In the genomic region with DNA sequence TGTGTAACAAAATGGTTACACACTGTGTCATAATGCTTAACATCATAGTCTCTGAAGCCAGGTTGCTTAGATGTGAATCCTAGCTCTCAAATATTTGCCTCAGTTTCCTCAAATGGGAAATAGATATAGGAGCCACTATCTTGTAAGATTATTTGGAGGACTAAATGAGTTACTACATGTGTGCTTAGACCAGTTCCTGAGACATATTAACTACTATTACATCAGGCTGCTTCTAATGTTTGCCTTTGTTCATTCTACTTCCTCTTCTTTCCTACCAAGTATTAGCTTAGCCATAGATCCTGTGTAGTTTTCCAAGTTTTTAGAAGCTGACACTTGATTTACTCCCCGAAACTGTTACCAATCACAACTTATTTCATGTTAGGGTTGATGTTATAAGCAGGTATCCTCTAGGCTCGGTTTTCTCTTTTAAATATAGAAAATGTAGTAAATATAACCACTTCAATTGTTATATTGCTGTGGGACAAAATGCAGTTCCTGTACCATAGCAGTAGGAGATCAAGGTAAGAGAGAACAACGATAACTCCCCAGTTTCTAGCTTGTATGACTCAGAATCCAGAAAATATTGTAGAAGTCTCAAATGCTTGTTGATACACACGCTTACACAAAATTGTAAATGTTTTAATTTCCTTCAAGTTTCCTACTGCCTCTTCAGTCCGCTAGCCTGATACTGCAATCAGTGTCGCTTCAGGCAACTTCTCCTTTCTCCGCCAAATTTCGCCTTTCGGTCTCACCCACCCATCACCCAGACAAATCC, we compare ENCODE assay signal across 8 cellular contexts. TPM values are rescaled to one million over a fixed set of nuclear protein-coding genes. Genes with fewer than 3 reads are reported as not detected.
DNase-seq lines count a peak whose midpoint lies in the region; ATAC-seq and TF ChIP-seq lines count a peak whose summit lies in the region.

No MANE protein-coding gene starts in this region.

- no peak overlapping the region for H3K4me3 Mint-ChIP-seq in natural killer cell treated with Interleukin-12 subunit alpha and Interleukin-12 subunit beta and Interleukin-15 and Interleukin-18, amount 100 ng/mL, for 72 hours

- H3K27ac ChIP-seq in Peyer's patch: peak overlapping the region; percentile 79 to 96 (median 86)
- H3K27ac ChIP-seq in esophagus (ENCODE audit: low read depth in 2 of 2, low read length in 1 of 2): peak overlapping the region; percentile 84 to 93

- TF ChIP-seq POLR2A in Peyer's patch (IDR thresholded peaks at IDR 0.05): no peak

- H3K9me3 ChIP-seq in Peyer's patch: no peaks in the 10 kb centered on the region
- H3K9me3 ChIP-seq in esophagus (ENCODE audit: control insufficient read depth in 2 of 2, insufficient read depth in 1 of 2, low read depth in 1 of 2, low read length in 1 of 2): no peaks in the 10 kb centered on the region

- peaks cover 0 to 19% (median 2%) of the 10 kb centered on the region in 4 donors for H3K4me1 ChIP-seq in Peyer's patch
- H3K4me1 ChIP-seq in esophagus (ENCODE audit: control insufficient read depth in 2 of 2, insufficient read depth in 2 of 2, low read length in 1 of 2): no peaks in the 10 kb centered on the region

- peaks cover 4 to 16% of the 10 kb centered on the region in 2 donors for H3K4me1 Mint-ChIP-seq in natural killer cell treated with Interleukin-12 subunit alpha and Interleukin-12 subunit beta and Interleukin-15 and Interleukin-18, amount 100 ng/mL, for 72 hours (ENCODE audit: low read depth in 2 of 2)

- DNase-seq in COLO829 (ENCODE audit: low spot score) (peak; percentile 19), Peyer's patch (no peak), omental fat pad (ENCODE audit: low spot score) (no peak), SW 1271 (lab: John Stamatoyannopoulos, UW) (no peak)
- no peak for DNase-seq in natural killer cell treated with Interleukin-12 subunit alpha and Interleukin-12 subunit beta and Interleukin-15 and Interleukin-18, amount 100 ng/mL, for 72 hours (ENCODE audit: low spot score)

- ATAC-seq in HG03095 (IDR thresholded peaks at IDR 0.05; ENCODE audit: unreplicated experiment): peak; percentile 2
- ATAC-seq in omental fat pad (ENCODE audit: low FRiP score): peak; percentile 62
- ATAC-seq in natural killer cell treated with Interleukin-12 subunit alpha and Interleukin-12 subunit beta and Interleukin-15 and Interleukin-18, amount 100 ng/mL, for 72 hours: no peak
- no peak for ATAC-seq in GM18520 (IDR thresholded peaks at IDR 0.05; ENCODE audit: unreplicated experiment)

- no peak overlapping the region for H3K27ac Mint-ChIP-seq in natural killer cell treated with Interleukin-12 subunit alpha and Interleukin-12 subunit beta and Interleukin-15 and Interleukin-18, amount 100 ng/mL, for 72 hours

- WGBS in esophagus, 2 donors: 1 to 2% methylated on average over 9 of the region's 9 CpGs

- no peaks in the 10 kb centered on the region for H3K27me3 ChIP-seq in Peyer's patch
- H3K27me3 ChIP-seq in esophagus (ENCODE audit: control insufficient read depth in 1 of 2, insufficient read depth in 2 of 2, low read length in 2 of 2): no peaks in the 10 kb centered on the region

- TF ChIP-seq CTCF in Peyer's patch (IDR thresholded peaks at IDR 0.05) (peak in 2 of 6 experiments; percentile 26 to 28), omental fat pad (IDR thresholded peaks at IDR 0.05) (no peak)

- H3K4me3 ChIP-seq in Peyer's patch (peak overlapping the region; percentile 81 to 99 (median 88)), esophagus (ENCODE audit: low read depth in 1 of 2, low read length in 2 of 2) (peak overlapping the region; percentile 88 to 98)

- peaks cover 23 to 29% of the 10 kb centered on the region in 2 donors for H3K27me3 Mint-ChIP-seq in natural killer cell treated with Interleukin-12 subunit alpha and Interleukin-12 subunit beta and Interleukin-15 and Interleukin-18, amount 100 ng/mL, for 72 hours

- H3K9me3 Mint-ChIP-seq in natural killer cell treated with Interleukin-12 subunit alpha and Interleukin-12 subunit beta and Interleukin-15 and Interleukin-18, amount 100 ng/mL, for 72 hours: no peaks in the 10 kb centered on the region

- H3K36me3 ChIP-seq in Peyer's patch (peaks cover 0 to 1% (median 0%) of the 10 kb centered on the region in 3 donors), esophagus (ENCODE audit: control insufficient read depth in 2 of 2, insufficient read depth in 2 of 2, low read length in 1 of 2) (no peaks in the 10 kb centered on the region)

- no peaks in the 10 kb centered on the region for H3K36me3 Mint-ChIP-seq in natural killer cell treated with Interleukin-12 subunit alpha and Interleukin-12 subunit beta and Interleukin-15 and Interleukin-18, amount 100 ng/mL, for 72 hours

RNA-seq across cellular contexts. Expression of gene DNAJC10, which starts 0.7 kb away (rescaled TPM):
- 10 to 100 TPM; 22.9 to 58.6 (median 33.4) TPM for total RNA-seq in Peyer's patch
- 10 to 100 TPM in 1 of 2 donors, 1 to 10 TPM in 1; 7.0 to 10.1 TPM for polyA plus RNA-seq in esophagus
- total RNA-seq in omental fat pad: 10 to 100 TPM; 41.1 to 61.9 (median 44.6) TPM
- total RNA-seq in natural killer cell treated with Interleukin-12 subunit alpha and Interleukin-12 subunit beta and Interleukin-15 and Interleukin-18, amount 100 ng/mL, for 72 hours: 10 to 100 TPM; 63.6 to 67.7 TPM

Comparison
In these comparisons a context has a peak if more than half of its experiments do, and no peak if none do; other contexts are left out.
1. ATAC-seq: peak in HG03095 (single experiment) and omental fat pad (single experiment); none in natural killer cell treated with Interleukin-12 subunit alpha and Interleukin-12 subunit beta and Interleukin-15 and Interleukin-18, amount 100 ng/mL, for 72 hours (0 of 2) and GM18520 (single experiment).